ENCODE assay signal across 8 cellular contexts in the genomic region with DNA sequence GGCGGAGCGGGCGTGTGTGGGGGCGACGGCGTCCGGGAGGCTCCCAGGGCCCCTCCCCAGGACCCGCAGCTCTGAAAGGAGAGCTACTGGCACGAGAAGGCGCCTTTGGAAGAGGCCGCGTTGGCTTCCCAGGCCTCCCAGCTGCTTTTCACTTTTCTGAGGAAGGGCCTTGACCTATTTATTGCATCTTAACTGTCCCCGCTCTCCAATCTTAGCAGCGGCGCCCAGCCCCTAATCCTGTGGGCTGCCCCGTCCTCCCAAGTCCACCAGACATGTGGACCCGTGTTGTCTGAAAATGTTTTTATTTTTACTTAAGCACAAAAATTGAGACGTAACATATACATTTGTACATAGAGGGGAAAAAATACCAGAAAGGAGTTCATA. TPM values are rescaled to one million over a fixed set of nuclear protein-coding genes. Genes with fewer than 3 reads are reported as not detected.
DNase-seq lines count a peak whose midpoint lies in the region; ATAC-seq and TF ChIP-seq lines count a peak whose summit lies in the region.

No MANE protein-coding gene starts in this region.

- H3K27ac ChIP-seq in DND-41 (ENCODE audit: low read length) (peak overlapping the region; percentile 86), SK-N-MC (peak overlapping the region; percentile 91), esophagus squamous epithelium (peak overlapping the region; percentile 93 to 98 (median 96))

- H2AFZ ChIP-seq in DND-41 (ENCODE audit: low read depth, low read length) = peak overlapping the region; percentile 78

- peaks cover 10% of the 10 kb centered on the region for H3K4me1 Mint-ChIP-seq in progenitor cell of endocrine pancreas (ENCODE audit: low read depth)

- H3K36me3 Mint-ChIP-seq in progenitor cell of endocrine pancreas (ENCODE audit: insufficient read depth) = peaks cover 5% of the 10 kb centered on the region

- intact Hi-C loops in esophagus squamous epithelium (cut with DNase I) = no loop called here

- peaks cover 3% of the 10 kb centered on the region; the same call in 1 of the 2 replicates for H4K20me1 ChIP-seq in DND-41 (ENCODE audit: insufficient read depth, low read length)

- H3K79me2 ChIP-seq in DND-41 (ENCODE audit: insufficient read depth, low read length) = peaks cover 15% of the 10 kb centered on the region

- ATAC-seq in DND-41 (ENCODE audit: insufficient read depth, low read depth) (no peak), GM21786 (IDR thresholded peaks at IDR 0.05; ENCODE audit: unreplicated experiment) (no peak)

- TF ChIP-seq CTCF in DND-41 (IDR thresholded peaks at IDR 0.05; ENCODE audit: borderline replicate concordance, extremely low read depth, low read length, poor library complexity, severe bottlenecking) (no peak), esophagus squamous epithelium (IDR thresholded peaks at IDR 0.05) (peak in 2 of 6 experiments; percentile 3 to 4), progenitor cell of endocrine pancreas (IDR thresholded peaks at IDR 0.05; ENCODE audit: unreplicated experiment) (no peak)

- H3K9me3 ChIP-seq in DND-41 (ENCODE audit: insufficient read depth, low read length, severe bottlenecking) (no peaks in the 10 kb centered on the region), SK-N-MC (ENCODE audit: low read depth, low read length) (no peaks in the 10 kb centered on the region), esophagus squamous epithelium (no peaks in the 10 kb centered on the region)

- no peaks in the 10 kb centered on the region for H3K27me3 Mint-ChIP-seq in progenitor cell of endocrine pancreas

- no peaks in the 10 kb centered on the region for H3K27me3 ChIP-seq in DND-41 (ENCODE audit: insufficient read depth, low read length, poor library complexity)
- H3K27me3 ChIP-seq in esophagus squamous epithelium = no peaks in the 10 kb centered on the region

- H3K4me1 ChIP-seq in DND-41 (ENCODE audit: insufficient read depth, low read length) = peaks cover 36% of the 10 kb centered on the region
- H3K4me1 ChIP-seq in esophagus squamous epithelium = peaks cover 19 to 68% (median 27%) of the 10 kb centered on the region in 3 donors

- no peak for TF ChIP-seq POLR2A in esophagus squamous epithelium (IDR thresholded peaks at IDR 0.05)

- peak overlapping the region; percentile 73 for H3K4me3 Mint-ChIP-seq in progenitor cell of endocrine pancreas (ENCODE audit: low read depth)

- H3K9ac ChIP-seq in DND-41 (ENCODE audit: low read depth, low read length) (peak overlapping the region; percentile 91), SK-N-MC (ENCODE audit: insufficient read length) (peak overlapping the region; percentile 76)

- peak overlapping the region; percentile 91 for H3K27ac Mint-ChIP-seq in progenitor cell of endocrine pancreas

- H3K36me3 ChIP-seq in DND-41 (ENCODE audit: insufficient read depth, low read length) = peaks cover 58% of the 10 kb centered on the region
- H3K36me3 ChIP-seq in SK-N-MC (ENCODE audit: insufficient read depth, low read length) = peaks cover 9% of the 10 kb centered on the region; the same call in 1 of the 2 replicates
- H3K36me3 ChIP-seq in esophagus squamous epithelium = peaks cover 7 to 82% (median 14%) of the 10 kb centered on the region in 3 donors

- 22 to 25% methylated on average over 8 to 17 of the region's 18 CpGs for WGBS in esophagus squamous epithelium, 2 donors

- no peak for DNase-seq in DND-41
- DNase-seq in SK-N-MC (ENCODE audit: low read depth, low spot score) = no peak
- DNase-seq in esophagus squamous epithelium (lab: John Stamatoyannopoulos, UW) = no peak
- no peak for DNase-seq in progenitor cell of endocrine pancreas (ENCODE audit: low spot score, unreplicated experiment)
- no peak for DNase-seq in COLO668 (lab: John Stamatoyannopoulos, UW; ENCODE audit: unreplicated experiment)
- DNase-seq in central memory CD4-positive, alpha-beta T cell = no peak
- DNase-seq in amygdala (lab: John Stamatoyannopoulos, UW) = no peak

- peak overlapping the region; percentile 69 for H3K4me2 ChIP-seq in DND-41 (ENCODE audit: insufficient read depth, low read length)

- no peaks in the 10 kb centered on the region for H3K9me3 Mint-ChIP-seq in progenitor cell of endocrine pancreas (ENCODE audit: low read depth)

- H3K4me3 ChIP-seq in DND-41 (ENCODE audit: low read depth in 1 of 2, low read length in 2 of 2) (peak overlapping the region; percentile 23 to 69; a peak in 3 of 4 replicates), SK-N-MC (peak overlapping the region; percentile 100), esophagus squamous epithelium (peak overlapping the region; percentile 78 to 98 (median 92))

RNA-seq across cellular contexts. Expression of a gene that starts 0.5 kb away (rescaled TPM):
- 100 to 1,000 TPM in 1 of 4 donors, 10 to 100 TPM in 3; 53.3 to 113 (median 60.9) TPM for total RNA-seq in esophagus squamous epithelium
- total RNA-seq in progenitor cell of endocrine pancreas = 37.3 and 39.8 TPM in 2 replicates

RNA-seq across cellular contexts. Expression of a gene that starts 17.0 kb away (rescaled TPM):
- total RNA-seq in esophagus squamous epithelium (under 1 TPM in 1 of 4 donors, not detected in 3; 0.11 TPM), progenitor cell of endocrine pancreas (not detected in 2 replicates)

RNA-seq across cellular contexts. Expression of a gene that starts 29.7 kb away (rescaled TPM):
- total RNA-seq in esophagus squamous epithelium (100 to 1,000 TPM in 1 of 4 donors, 10 to 100 TPM in 3; 65.8 to 131 (median 88.7) TPM), progenitor cell of endocrine pancreas (60.0 and 63.0 TPM in 2 replicates)

RNA-seq across cellular contexts. Expression of a gene that starts 30.8 kb away (rescaled TPM):
- total RNA-seq in esophagus squamous epithelium = under 1 TPM in 1 of 4 donors, not detected in 3; 0.18 TPM
- not detected in 2 replicates for total RNA-seq in progenitor cell of endocrine pancreas

RNA-seq across cellular contexts. Expression of a gene that starts 46.4 kb away (rescaled TPM):
- 10 to 100 TPM; 26.5 to 51.9 (median 47.9) TPM for total RNA-seq in esophagus squamous epithelium
- 36.4 and 39.6 TPM in 2 replicates for total RNA-seq in progenitor cell of endocrine pancreas

Comparison
In these comparisons a context has a peak if more than half of its experiments do, and no peak if none do; other contexts are left out.
1. H3K4me3 ChIP-seq: peak in every context shown above with its lines; median percentile 100 in SK-N-MC; 92 in esophagus squamous epithelium; 46 in DND-41.